ENCODE assay signal across 1 cellular context in genomic region chr11:1998290-1998689, GRCh38.
TF ChIP-seq lines count a peak whose summit lies in the region.

No MANE protein-coding gene starts in this region.

TF ChIP-seq in GM12878, 131 proteins besides CTCF, POLR2A, EP300 and RAD21:
- TF ChIP-seq, protein P1, sequence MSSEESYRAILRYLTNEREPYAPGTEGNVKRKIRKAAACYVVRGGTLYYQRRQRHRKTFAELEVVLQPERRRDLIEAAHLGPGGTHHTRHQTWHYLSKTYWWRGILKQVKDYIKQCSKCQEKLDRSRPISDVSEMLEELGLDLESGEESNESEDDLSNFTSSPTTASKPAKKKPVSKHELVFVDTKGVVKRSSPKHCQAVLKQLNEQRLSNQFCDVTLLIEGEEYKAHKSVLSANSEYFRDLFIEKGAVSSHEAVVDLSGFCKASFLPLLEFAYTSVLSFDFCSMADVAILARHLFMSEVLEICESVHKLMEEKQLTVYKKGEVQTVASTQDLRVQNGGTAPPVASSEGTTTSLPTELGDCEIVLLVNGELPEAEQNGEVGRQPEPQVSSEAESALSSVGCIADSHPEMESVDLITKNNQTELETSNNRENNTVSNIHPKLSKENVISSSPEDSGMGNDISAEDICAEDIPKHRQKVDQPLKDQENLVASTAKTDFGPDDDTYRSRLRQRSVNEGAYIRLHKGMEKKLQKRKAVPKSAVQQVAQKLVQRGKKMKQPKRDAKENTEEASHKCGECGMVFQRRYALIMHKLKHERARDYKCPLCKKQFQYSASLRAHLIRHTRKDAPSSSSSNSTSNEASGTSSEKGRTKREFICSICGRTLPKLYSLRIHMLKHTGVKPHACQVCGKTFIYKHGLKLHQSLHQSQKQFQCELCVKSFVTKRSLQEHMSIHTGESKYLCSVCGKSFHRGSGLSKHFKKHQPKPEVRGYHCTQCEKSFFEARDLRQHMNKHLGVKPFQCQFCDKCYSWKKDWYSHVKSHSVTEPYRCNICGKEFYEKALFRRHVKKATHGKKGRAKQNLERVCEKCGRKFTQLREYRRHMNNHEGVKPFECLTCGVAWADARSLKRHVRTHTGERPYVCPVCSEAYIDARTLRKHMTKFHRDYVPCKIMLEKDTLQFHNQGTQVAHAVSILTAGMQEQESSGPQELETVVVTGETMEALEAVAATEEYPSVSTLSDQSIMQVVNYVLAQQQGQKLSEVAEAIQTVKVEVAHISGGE (CRISPR knock-in tag; IDR thresholded peaks at IDR 0.05), result no peak
- no peak for TF ChIP-seq DPF2 (IDR thresholded peaks at IDR 0.05)
- TF ChIP-seq FOXK2 (IDR thresholded peaks at IDR 0.05), result no peak
- no peak for TF ChIP-seq SMAD1 (IDR thresholded peaks at IDR 0.05; ENCODE audit: low read depth, partially characterized antibody)
- no peak for TF ChIP-seq LARP7 (IDR thresholded peaks at IDR 0.05)
- TF ChIP-seq TBL1XR1 (IDR thresholded peaks at IDR 0.05; ENCODE audit: low read depth, low read length), result no peak
- no peak for TF ChIP-seq IRF4 (IDR thresholded peaks at IDR 0.05; ENCODE audit: low read depth, low read length)
- no peak for TF ChIP-seq TARDBP (IDR thresholded peaks at IDR 0.05; ENCODE audit: borderline replicate concordance)
- no peak for TF ChIP-seq NBN (IDR thresholded peaks at IDR 0.05)
- TF ChIP-seq MYB (IDR thresholded peaks at IDR 0.05; ENCODE audit: borderline replicate concordance, low read depth, low read length), result no peak
